18 cellular contexts compared by ENCODE assay signal in the genomic region with DNA sequence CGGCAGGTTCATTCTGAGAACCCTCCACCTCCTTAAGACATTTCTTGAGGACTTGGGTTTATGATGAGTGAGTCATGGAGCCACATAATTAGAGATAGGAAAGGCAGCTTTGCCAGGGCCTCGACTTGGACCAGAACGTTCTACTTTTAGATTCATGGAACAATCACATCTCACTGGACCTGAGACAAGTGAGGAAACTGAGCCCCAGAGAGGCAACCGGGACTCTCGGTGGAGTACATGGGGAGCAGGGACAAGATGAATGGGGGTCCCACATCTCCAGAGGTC. TPM values are rescaled to one million over a fixed set of nuclear protein-coding genes. Genes with fewer than 3 reads are reported as not detected.
"Had no signal": no experiment of that assay in that cellular context is flagged by ENCODE, and none has a peak within 500 bp of the region (broad histone marks: within the 10 kb centered on the region; RNA-seq: fewer than 3 reads in every experiment).

No MANE protein-coding gene starts in this region.

- H3K9me3 ChIP-seq: testis, vagina had no signal

- H3K27ac Mint-ChIP-seq: activated naive CD8-positive, alpha-beta T cell treated with anti-CD3 and anti-CD28 coated beads, Interleukin-2, amount 50 U/mL, for 24 hours; activated T-cell treated with anti-CD3 and anti-CD28 coated beads, Interleukin-2, amount 50 U/mL, for 72 hours; effector memory CD8-positive, alpha-beta T cell; natural killer cell treated with Interleukin-12 subunit alpha and Interleukin-12 subunit beta and Interleukin-15 and Interleukin-18, amount 100 ng/mL, for 72 hours; stimulated activated naive CD8-positive, alpha-beta T cell treated with anti-CD3 and anti-CD28 coated beads, Interleukin-15, Interleukin-2, amounts not matched to agents 100 ng/mL and 50 ng/mL, for 24 hours; T-helper 2 cell treated with Interferon-gamma antibody and Interleukin-4, amounts not matched to agents 5 μg/mL and 100 μg/mL, for 36 hours had no signal

- H3K79me2 ChIP-seq: hepatocyte had no signal

- H3K36me3 ChIP-seq: vagina had no signal

- H3K27ac ChIP-seq: epithelial cell of prostate, hepatocyte, testis, vagina had no signal

- H3K9me3 Mint-ChIP-seq: activated naive CD8-positive, alpha-beta T cell treated with anti-CD3 and anti-CD28 coated beads, Interleukin-2, amount 50 U/mL, for 24 hours; activated T-cell treated with anti-CD3 and anti-CD28 coated beads, Interleukin-2, amount 50 U/mL, for 72 hours; central memory CD8-positive, alpha-beta T cell; effector memory CD8-positive, alpha-beta T cell; natural killer cell treated with Interleukin-12 subunit alpha and Interleukin-12 subunit beta and Interleukin-15 and Interleukin-18, amount 100 ng/mL, for 72 hours; stimulated activated naive CD8-positive, alpha-beta T cell treated with anti-CD3 and anti-CD28 coated beads, Interleukin-15, Interleukin-2, amounts not matched to agents 100 ng/mL and 50 ng/mL, for 24 hours; T-helper 2 cell treated with Interferon-gamma antibody and Interleukin-4, amounts not matched to agents 5 μg/mL and 100 μg/mL, for 36 hours had no signal

- H2AFZ ChIP-seq: hepatocyte had no signal

- H3K4me3 ChIP-seq: hepatocyte, testis, vagina had no signal

- DNase-seq: activated CD4-positive, alpha-beta T cell treated with anti-CD3 and anti-CD28 coated beads, Interleukin-2, amount 50 U/mL, for 4 hours; activated naive CD4-positive, alpha-beta T cell; activated naive CD8-positive, alpha-beta T cell treated with anti-CD3 and anti-CD28 coated beads, Interleukin-2, amount 50 U/mL, for 24 hours; activated T-cell treated with anti-CD3 and anti-CD28 coated beads, Interleukin-2, amount 50 U/mL, for 72 hours; effector memory CD8-positive, alpha-beta T cell; kidney glomerular epithelial cell; stimulated activated CD4-positive, alpha-beta T cell treated with anti-CD3 and anti-CD28 coated beads, Interleukin-15, amount 100 ng/mL, for 24 hours; stimulated activated CD4-positive, alpha-beta T cell treated with anti-CD3 and anti-CD28 coated beads, Interleukin-4, amount 100 ng/mL, for 24 hours; SW 1271; testis had no signal

- H3K4me1 Mint-ChIP-seq: central memory CD8-positive, alpha-beta T cell had no signal

- H3K4me2 ChIP-seq: hepatocyte had no signal

- H3K27me3 ChIP-seq: hepatocyte, testis, vagina had no signal

- H3K4me3 Mint-ChIP-seq: activated naive CD8-positive, alpha-beta T cell treated with anti-CD3 and anti-CD28 coated beads, Interleukin-2, amount 50 U/mL, for 24 hours; activated T-cell treated with anti-CD3 and anti-CD28 coated beads, Interleukin-2, amount 50 U/mL, for 72 hours; central memory CD8-positive, alpha-beta T cell; effector memory CD8-positive, alpha-beta T cell; natural killer cell treated with Interleukin-12 subunit alpha and Interleukin-12 subunit beta and Interleukin-15 and Interleukin-18, amount 100 ng/mL, for 72 hours; stimulated activated naive CD8-positive, alpha-beta T cell treated with anti-CD3 and anti-CD28 coated beads, Interleukin-15, Interleukin-2, amounts not matched to agents 100 ng/mL and 50 ng/mL, for 24 hours; T-helper 2 cell treated with Interferon-gamma antibody and Interleukin-4, amounts not matched to agents 5 μg/mL and 100 μg/mL, for 36 hours had no signal

- H3K4me1 ChIP-seq: testis had no signal

- H3K36me3 Mint-ChIP-seq: natural killer cell treated with Interleukin-12 subunit alpha and Interleukin-12 subunit beta and Interleukin-15 and Interleukin-18, amount 100 ng/mL, for 72 hours had no signal

RNA-seq across cellular contexts. Expression of a gene that starts 59.5 kb away (rescaled TPM):
- total RNA-seq: activated T-cell treated with anti-CD3 and anti-CD28 coated beads, Interleukin-2, amount 50 U/mL, for 72 hours; natural killer cell treated with Interleukin-12 subunit alpha and Interleukin-12 subunit beta and Interleukin-15 and Interleukin-18, amount 100 ng/mL, for 72 hours; omental fat pad; testis; vagina had no signal
